ENCODE assay signal across 1 cellular context in the genomic region with DNA sequence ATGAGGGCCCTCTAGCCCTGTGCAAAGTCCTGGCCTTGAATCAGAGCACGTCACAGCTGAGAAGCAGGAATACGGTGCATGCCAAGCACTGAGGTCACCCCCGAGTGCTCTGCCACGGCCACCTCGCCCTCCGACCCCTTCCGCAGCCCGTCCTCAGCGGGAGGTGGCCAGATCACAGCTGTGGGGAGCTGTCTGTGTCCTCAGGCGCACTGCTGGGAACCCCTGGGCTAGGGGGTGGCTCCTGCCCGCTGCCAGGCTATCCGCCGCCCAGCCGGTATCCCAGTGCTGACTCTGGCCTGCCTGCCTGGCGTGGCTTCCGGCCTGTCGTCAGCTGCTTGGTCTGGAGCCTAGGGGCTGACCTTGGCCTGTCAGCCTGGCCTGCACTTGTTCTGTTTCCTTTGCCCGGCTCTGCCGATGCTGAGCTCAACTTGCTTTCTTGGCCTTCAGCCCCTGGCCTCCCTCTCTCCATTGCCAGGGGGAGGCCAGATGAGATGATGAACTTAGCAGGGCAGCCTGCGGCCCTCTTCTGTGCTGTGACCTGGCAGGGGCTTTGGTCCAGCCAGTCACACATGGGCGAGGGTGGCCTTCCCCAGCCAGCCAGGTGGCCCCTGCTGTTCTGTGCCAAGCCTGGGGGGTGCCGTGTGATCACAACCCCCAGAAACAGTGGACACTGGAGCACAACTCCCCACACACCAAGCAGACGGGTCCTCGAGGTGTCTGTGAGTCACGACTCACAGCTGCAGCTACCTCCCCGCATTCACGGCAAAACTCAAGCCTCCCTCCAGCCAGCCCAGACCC.
TF ChIP-seq lines count a peak whose summit lies in the region.

No MANE protein-coding gene starts in this region.

TF ChIP-seq in HepG2, 621 proteins besides CTCF, POLR2A, EP300 and RAD21 (continued from another document and continues in another):
- TF ChIP-seq, protein P1, sequence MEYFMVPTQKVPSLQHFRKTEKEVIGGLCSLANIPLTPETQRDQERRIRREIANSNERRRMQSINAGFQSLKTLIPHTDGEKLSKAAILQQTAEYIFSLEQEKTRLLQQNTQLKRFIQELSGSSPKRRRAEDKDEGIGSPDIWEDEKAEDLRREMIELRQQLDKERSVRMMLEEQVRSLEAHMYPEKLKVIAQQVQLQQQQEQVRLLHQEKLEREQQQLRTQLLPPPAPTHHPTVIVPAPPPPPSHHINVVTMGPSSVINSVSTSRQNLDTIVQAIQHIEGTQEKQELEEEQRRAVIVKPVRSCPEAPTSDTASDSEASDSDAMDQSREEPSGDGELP (IDR thresholded peaks at IDR 0.05; ENCODE audit: borderline replicate concordance, low read depth), result peak; percentile 95
- TF ChIP-seq DPF2 (CRISPR knock-in tag; IDR thresholded peaks at IDR 0.05; ENCODE audit: borderline replicate concordance, low read depth), result peak; percentile 72; the same call in 1 of the 2 replicates
- TF ChIP-seq ZNF350 (CRISPR knock-in tag; IDR thresholded peaks at IDR 0.05; ENCODE audit: borderline replicate concordance, low read depth), result peak; percentile 75
- TF ChIP-seq, protein P2, sequence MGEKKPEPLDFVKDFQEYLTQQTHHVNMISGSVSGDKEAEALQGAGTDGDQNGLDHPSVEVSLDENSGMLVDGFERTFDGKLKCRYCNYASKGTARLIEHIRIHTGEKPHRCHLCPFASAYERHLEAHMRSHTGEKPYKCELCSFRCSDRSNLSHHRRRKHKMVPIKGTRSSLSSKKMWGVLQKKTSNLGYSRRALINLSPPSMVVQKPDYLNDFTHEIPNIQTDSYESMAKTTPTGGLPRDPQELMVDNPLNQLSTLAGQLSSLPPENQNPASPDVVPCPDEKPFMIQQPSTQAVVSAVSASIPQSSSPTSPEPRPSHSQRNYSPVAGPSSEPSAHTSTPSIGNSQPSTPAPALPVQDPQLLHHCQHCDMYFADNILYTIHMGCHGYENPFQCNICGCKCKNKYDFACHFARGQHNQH (CRISPR knock-in tag; IDR thresholded peaks at IDR 0.05), result peak; percentile 68; the same call in 1 of the 2 replicates
- TF ChIP-seq YEATS4 (CRISPR knock-in tag; IDR thresholded peaks at IDR 0.05; ENCODE audit: borderline replicate concordance), result peak; percentile 76; the same call in 1 of the 2 replicates
- peak; percentile 64; the same call in 1 of the 2 replicates for TF ChIP-seq ZNF274 (CRISPR knock-in tag; IDR thresholded peaks at IDR 0.05)
- 0 out of 2 replicates have a peak, but pooled peaks have one; percentile 42 for TF ChIP-seq MIER3 (CRISPR knock-in tag; IDR thresholded peaks at IDR 0.05; ENCODE audit: borderline replicate concordance)
- peak; percentile 37; the same call in 1 of the 2 replicates for TF ChIP-seq NFKB2 (CRISPR knock-in tag; IDR thresholded peaks at IDR 0.05; ENCODE audit: borderline replicate concordance)
- TF ChIP-seq, protein P3, sequence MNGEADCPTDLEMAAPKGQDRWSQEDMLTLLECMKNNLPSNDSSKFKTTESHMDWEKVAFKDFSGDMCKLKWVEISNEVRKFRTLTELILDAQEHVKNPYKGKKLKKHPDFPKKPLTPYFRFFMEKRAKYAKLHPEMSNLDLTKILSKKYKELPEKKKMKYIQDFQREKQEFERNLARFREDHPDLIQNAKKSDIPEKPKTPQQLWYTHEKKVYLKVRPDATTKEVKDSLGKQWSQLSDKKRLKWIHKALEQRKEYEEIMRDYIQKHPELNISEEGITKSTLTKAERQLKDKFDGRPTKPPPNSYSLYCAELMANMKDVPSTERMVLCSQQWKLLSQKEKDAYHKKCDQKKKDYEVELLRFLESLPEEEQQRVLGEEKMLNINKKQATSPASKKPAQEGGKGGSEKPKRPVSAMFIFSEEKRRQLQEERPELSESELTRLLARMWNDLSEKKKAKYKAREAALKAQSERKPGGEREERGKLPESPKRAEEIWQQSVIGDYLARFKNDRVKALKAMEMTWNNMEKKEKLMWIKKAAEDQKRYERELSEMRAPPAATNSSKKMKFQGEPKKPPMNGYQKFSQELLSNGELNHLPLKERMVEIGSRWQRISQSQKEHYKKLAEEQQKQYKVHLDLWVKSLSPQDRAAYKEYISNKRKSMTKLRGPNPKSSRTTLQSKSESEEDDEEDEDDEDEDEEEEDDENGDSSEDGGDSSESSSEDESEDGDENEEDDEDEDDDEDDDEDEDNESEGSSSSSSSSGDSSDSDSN (CRISPR knock-in tag; IDR thresholded peaks at IDR 0.05), result peak; percentile 95
- 0 out of 2 replicates have a peak, but pooled peaks have one; percentile 39 for TF ChIP-seq SNAPC2 (CRISPR knock-in tag; IDR thresholded peaks at IDR 0.05)
- TF ChIP-seq, protein P4, sequence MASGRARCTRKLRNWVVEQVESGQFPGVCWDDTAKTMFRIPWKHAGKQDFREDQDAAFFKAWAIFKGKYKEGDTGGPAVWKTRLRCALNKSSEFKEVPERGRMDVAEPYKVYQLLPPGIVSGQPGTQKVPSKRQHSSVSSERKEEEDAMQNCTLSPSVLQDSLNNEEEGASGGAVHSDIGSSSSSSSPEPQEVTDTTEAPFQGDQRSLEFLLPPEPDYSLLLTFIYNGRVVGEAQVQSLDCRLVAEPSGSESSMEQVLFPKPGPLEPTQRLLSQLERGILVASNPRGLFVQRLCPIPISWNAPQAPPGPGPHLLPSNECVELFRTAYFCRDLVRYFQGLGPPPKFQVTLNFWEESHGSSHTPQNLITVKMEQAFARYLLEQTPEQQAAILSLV (CRISPR knock-in tag; IDR thresholded peaks at IDR 0.05; ENCODE audit: borderline replicate concordance), result peak; percentile 52; the same call in 1 of the 2 replicates
- peak; percentile 90 for TF ChIP-seq ZNF770 (CRISPR knock-in tag; IDR thresholded peaks at IDR 0.05)
- TF ChIP-seq ZSCAN31 (CRISPR knock-in tag; IDR thresholded peaks at IDR 0.05; ENCODE audit: low read depth), result no peak
- TF ChIP-seq RBM22 (optimal IDR thresholded peaks at IDR 0.05; ENCODE audit: low read length), result no peak
- no peak for TF ChIP-seq KLF11 (CRISPR knock-in tag; IDR thresholded peaks at IDR 0.05)
- TF ChIP-seq ZNF512 (CRISPR knock-in tag; IDR thresholded peaks at IDR 0.05), result peak; percentile 10; the same call in 1 of the 2 replicates
- peak; percentile 52; the same call in 1 of the 2 replicates for TF ChIP-seq JUND (CRISPR knock-in tag; IDR thresholded peaks at IDR 0.05)
- TF ChIP-seq ZNF136 (CRISPR knock-in tag; IDR thresholded peaks at IDR 0.05; ENCODE audit: low read depth), result 0 out of 2 replicates have a peak, but pooled peaks have one; percentile 53
- 0 out of 2 replicates have a peak, but pooled peaks have one; percentile 25 for TF ChIP-seq CREB1 (IDR thresholded peaks at IDR 0.05)
- no peak for TF ChIP-seq CREB1 (CRISPR knock-in tag; IDR thresholded peaks at IDR 0.05)
- 0 out of 2 replicates have a peak, but pooled peaks have one; percentile 48 for TF ChIP-seq ZSCAN9 (CRISPR knock-in tag; IDR thresholded peaks at IDR 0.05; ENCODE audit: borderline replicate concordance)
- no peak for TF ChIP-seq NCOA1 (CRISPR knock-in tag; IDR thresholded peaks at IDR 0.05)
- TF ChIP-seq ZNF547 (CRISPR knock-in tag; IDR thresholded peaks at IDR 0.05), result peak; percentile 90
- peak; percentile 93 for TF ChIP-seq SAP130 (CRISPR knock-in tag; IDR thresholded peaks at IDR 0.05; ENCODE audit: low read depth)
- TF ChIP-seq, protein P5, sequence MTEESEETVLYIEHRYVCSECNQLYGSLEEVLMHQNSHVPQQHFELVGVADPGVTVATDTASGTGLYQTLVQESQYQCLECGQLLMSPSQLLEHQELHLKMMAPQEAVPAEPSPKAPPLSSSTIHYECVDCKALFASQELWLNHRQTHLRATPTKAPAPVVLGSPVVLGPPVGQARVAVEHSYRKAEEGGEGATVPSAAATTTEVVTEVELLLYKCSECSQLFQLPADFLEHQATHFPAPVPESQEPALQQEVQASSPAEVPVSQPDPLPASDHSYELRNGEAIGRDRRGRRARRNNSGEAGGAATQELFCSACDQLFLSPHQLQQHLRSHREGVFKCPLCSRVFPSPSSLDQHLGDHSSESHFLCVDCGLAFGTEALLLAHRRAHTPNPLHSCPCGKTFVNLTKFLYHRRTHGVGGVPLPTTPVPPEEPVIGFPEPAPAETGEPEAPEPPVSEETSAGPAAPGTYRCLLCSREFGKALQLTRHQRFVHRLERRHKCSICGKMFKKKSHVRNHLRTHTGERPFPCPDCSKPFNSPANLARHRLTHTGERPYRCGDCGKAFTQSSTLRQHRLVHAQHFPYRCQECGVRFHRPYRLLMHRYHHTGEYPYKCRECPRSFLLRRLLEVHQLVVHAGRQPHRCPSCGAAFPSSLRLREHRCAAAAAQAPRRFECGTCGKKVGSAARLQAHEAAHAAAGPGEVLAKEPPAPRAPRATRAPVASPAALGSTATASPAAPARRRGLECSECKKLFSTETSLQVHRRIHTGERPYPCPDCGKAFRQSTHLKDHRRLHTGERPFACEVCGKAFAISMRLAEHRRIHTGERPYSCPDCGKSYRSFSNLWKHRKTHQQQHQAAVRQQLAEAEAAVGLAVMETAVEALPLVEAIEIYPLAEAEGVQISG (CRISPR knock-in tag; IDR thresholded peaks at IDR 0.05), result peak; percentile 72
- TF ChIP-seq ZNF607 (CRISPR knock-in tag; IDR thresholded peaks at IDR 0.05; ENCODE audit: borderline replicate concordance), result 0 out of 2 replicates have a peak, but pooled peaks have one; percentile 45
- peak; percentile 64; the same call in 1 of the 2 replicates for TF ChIP-seq ELF3 (CRISPR knock-in tag; IDR thresholded peaks at IDR 0.05)
- no peak for TF ChIP-seq ZNF549 (CRISPR knock-in tag; IDR thresholded peaks at IDR 0.05)
- peak; percentile 65; the same call in 1 of the 2 replicates for TF ChIP-seq ZGPAT (CRISPR knock-in tag; IDR thresholded peaks at IDR 0.05)
- TF ChIP-seq FOSL2 (CRISPR knock-in tag; IDR thresholded peaks at IDR 0.05), result peak; percentile 46
- TF ChIP-seq ARHGAP35 (CRISPR knock-in tag; IDR thresholded peaks at IDR 0.05; ENCODE audit: borderline replicate concordance), result 0 out of 2 replicates have a peak, but pooled peaks have one; percentile 70
- TF ChIP-seq EZH2 (conservative IDR thresholded peaks at IDR 0.05; ENCODE audit: low read depth, low read length), result no peak
- no peak for TF ChIP-seq ATF1 (CRISPR knock-in tag; IDR thresholded peaks at IDR 0.05)
- peak; percentile 78; the same call in 1 of the 2 replicates for TF ChIP-seq ZMYM3 (CRISPR knock-in tag; IDR thresholded peaks at IDR 0.05)
- TF ChIP-seq, protein P6, sequence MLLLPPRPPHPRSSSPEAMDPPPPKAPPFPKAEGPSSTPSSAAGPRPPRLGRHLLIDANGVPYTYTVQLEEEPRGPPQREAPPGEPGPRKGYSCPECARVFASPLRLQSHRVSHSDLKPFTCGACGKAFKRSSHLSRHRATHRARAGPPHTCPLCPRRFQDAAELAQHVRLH (CRISPR knock-in tag; IDR thresholded peaks at IDR 0.05; ENCODE audit: borderline replicate concordance, low read depth), result 0 out of 2 replicates have a peak, but pooled peaks have one; percentile 47
- TF ChIP-seq, protein P7, sequence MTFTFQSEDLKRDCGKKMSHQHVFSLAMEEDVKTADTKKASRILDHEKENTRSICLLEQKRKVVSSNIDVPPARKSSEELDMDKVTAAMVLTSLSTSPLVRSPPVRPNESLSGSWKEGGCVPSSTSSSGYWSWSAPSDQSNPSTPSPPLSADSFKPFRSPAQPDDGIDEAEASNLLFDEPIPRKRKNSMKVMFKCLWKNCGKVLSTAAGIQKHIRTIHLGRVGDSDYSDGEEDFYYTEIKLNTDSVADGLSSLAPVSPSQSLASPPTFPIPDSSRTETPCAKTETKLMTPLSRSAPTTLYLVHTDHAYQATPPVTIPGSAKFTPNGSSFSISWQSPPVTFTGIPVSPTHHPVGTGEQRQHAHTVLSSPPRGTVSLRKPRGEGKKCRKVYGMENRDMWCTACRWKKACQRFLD (CRISPR knock-in tag; IDR thresholded peaks at IDR 0.05; ENCODE audit: borderline replicate concordance), result peak; percentile 72; the same call in 1 of the 2 replicates
- TF ChIP-seq HNF1B (CRISPR knock-in tag; IDR thresholded peaks at IDR 0.05), result peak; percentile 64; the same call in 1 of the 2 replicates
